Comparison of ENCODE assay signal across 1 cellular context in genomic region chr6:56393615-56394612, GRCh38.
TF ChIP-seq lines count a peak whose summit lies in the region.

No MANE protein-coding gene starts in this region.

TF ChIP-seq in HepG2, 621 proteins besides CTCF, POLR2A, EP300 and RAD21 (continued from another document):
- TF ChIP-seq GLMP (CRISPR knock-in tag; IDR thresholded peaks at IDR 0.05; ENCODE audit: borderline replicate concordance) (no peak), SPEN (CRISPR knock-in tag; IDR thresholded peaks at IDR 0.05; ENCODE audit: low read depth) (no peak), ZNF747 (CRISPR knock-in tag; IDR thresholded peaks at IDR 0.05; ENCODE audit: borderline replicate concordance) (no peak), ZNF576 (CRISPR knock-in tag; IDR thresholded peaks at IDR 0.05) (no peak), ZFP82 (CRISPR knock-in tag; IDR thresholded peaks at IDR 0.05; ENCODE audit: borderline replicate concordance) (no peak), AHDC1 (CRISPR knock-in tag; IDR thresholded peaks at IDR 0.05; ENCODE audit: borderline replicate concordance) (no peak)
